8 cellular contexts compared by ENCODE assay signal in genomic region chr14:55333785-55334485, GRCh38.
DNase-seq lines count a peak whose midpoint lies in the region; ATAC-seq lines count a peak whose summit lies in the region.

No MANE protein-coding gene starts in this region.

- H3K4me3 Mint-ChIP-seq in activated T-helper 2 cell treated with anti-CD3 and anti-CD28 coated beads, Interferon-gamma antibody, Interleukin-2, Interleukin-4, amounts not matched to agents 10 μg/mL and 5 μg/mL and 100 μg/mL, durations not matched to agents 14 hours and 24 hours and 36 hours (ENCODE audit: low read depth), result peak overlapping the region; percentile 60
- peak overlapping the region; percentile 10 to 89 (median 84) for H3K4me3 Mint-ChIP-seq in naive thymus-derived CD4-positive, alpha-beta T cell

- peak overlapping the region; percentile 87 for H3K27ac Mint-ChIP-seq in activated T-helper 2 cell treated with anti-CD3 and anti-CD28 coated beads, Interferon-gamma antibody, Interleukin-2, Interleukin-4, amounts not matched to agents 10 μg/mL and 5 μg/mL and 100 μg/mL, durations not matched to agents 14 hours and 24 hours and 36 hours
- peak overlapping the region; percentile 77 to 92 (median 85) for H3K27ac Mint-ChIP-seq in naive thymus-derived CD4-positive, alpha-beta T cell

- H3K9me3 ChIP-seq in naive thymus-derived CD4-positive, alpha-beta T cell (ENCODE audit: control insufficient read depth in 2 of 3, low read length in 3 of 3), result no peaks in the 10 kb centered on the region

- peak overlapping the region; percentile 69 for H3K27ac ChIP-seq in naive thymus-derived CD4-positive, alpha-beta T cell (ENCODE audit: low read depth, low read length)

- no peaks in the 10 kb centered on the region for H3K27me3 Mint-ChIP-seq in activated T-helper 2 cell treated with anti-CD3 and anti-CD28 coated beads, Interferon-gamma antibody, Interleukin-2, Interleukin-4, amounts not matched to agents 10 μg/mL and 5 μg/mL and 100 μg/mL, durations not matched to agents 14 hours and 24 hours and 36 hours (ENCODE audit: low read depth)
- no peaks in the 10 kb centered on the region for H3K27me3 Mint-ChIP-seq in naive thymus-derived CD4-positive, alpha-beta T cell

- H3K36me3 Mint-ChIP-seq in activated T-helper 2 cell treated with anti-CD3 and anti-CD28 coated beads, Interferon-gamma antibody, Interleukin-2, Interleukin-4, amounts not matched to agents 10 μg/mL and 5 μg/mL and 100 μg/mL, durations not matched to agents 14 hours and 24 hours and 36 hours (ENCODE audit: low read depth), result peaks cover 10% of the 10 kb centered on the region
- H3K36me3 Mint-ChIP-seq in naive thymus-derived CD4-positive, alpha-beta T cell, result peaks cover 0 to 10% (median 0%) of the 10 kb centered on the region in 5 donors

- peak overlapping the region; percentile 19 for H3K4me3 ChIP-seq in naive thymus-derived CD4-positive, alpha-beta T cell (ENCODE audit: low read length)

- no peaks in the 10 kb centered on the region for H3K27me3 ChIP-seq in naive thymus-derived CD4-positive, alpha-beta T cell (ENCODE audit: control insufficient read depth in 2 of 2, insufficient read depth in 2 of 2, low read length in 2 of 2)

- intact Hi-C loops in activated T-helper 2 cell treated with anti-CD3 and anti-CD28 coated beads, Interferon-gamma antibody, Interleukin-2, Interleukin-4, amounts not matched to agents 10 μg/mL and 5 μg/mL and 100 μg/mL, durations not matched to agents 14 hours and 24 hours and 36 hours (cut with micrococcal nuclease), result loop anchor here (5.0 to 10.0 kb wide), 2 partner anchors 237 to 599 kb away; no protein-coding TSS in a partner anchor
- intact Hi-C loops in naive thymus-derived CD4-positive, alpha-beta T cell (cut with micrococcal nuclease), result loop anchor here in 1 of 2 donors (1.0 to 2.0 kb wide), 2 partner anchors 20 to 63 kb away; partner anchors contain the start of gene FBXO34

- no peaks in the 10 kb centered on the region for H3K9me3 Mint-ChIP-seq in activated T-helper 2 cell treated with anti-CD3 and anti-CD28 coated beads, Interferon-gamma antibody, Interleukin-2, Interleukin-4, amounts not matched to agents 10 μg/mL and 5 μg/mL and 100 μg/mL, durations not matched to agents 14 hours and 24 hours and 36 hours
- no peaks in the 10 kb centered on the region for H3K9me3 Mint-ChIP-seq in naive thymus-derived CD4-positive, alpha-beta T cell

- no peak for DNase-seq in activated T-helper 2 cell treated with anti-CD3 and anti-CD28 coated beads, Interferon-gamma antibody, Interleukin-2, Interleukin-4, amounts not matched to agents 10 μg/mL and 5 μg/mL and 100 μg/mL, durations not matched to agents 14 hours and 24 hours and 36 hours (ENCODE audit: low spot score)
- no peak for DNase-seq in naive thymus-derived CD4-positive, alpha-beta T cell
- no peak for DNase-seq in NCI-H1930 (lab: John Stamatoyannopoulos, UW)
- no peak for DNase-seq in SHP77 treated with DMSO at 0.1 percent for 48 hours (lab: John Stamatoyannopoulos, UW)
- no peak for DNase-seq in effector CD4-positive, alpha-beta T cell

- H3K4me1 ChIP-seq in naive thymus-derived CD4-positive, alpha-beta T cell (ENCODE audit: control insufficient read depth in 2 of 2, insufficient read depth in 2 of 2, low read length in 2 of 2), result peaks cover 46 to 56% of the 10 kb centered on the region in 2 donors

- H3K36me3 ChIP-seq in naive thymus-derived CD4-positive, alpha-beta T cell (ENCODE audit: control insufficient read depth in 2 of 3, insufficient read depth in 3 of 3, low read length in 3 of 3), result no peaks in the 10 kb centered on the region

- ATAC-seq in GM18519 (IDR thresholded peaks at IDR 0.05; ENCODE audit: low FRiP score, unreplicated experiment) (peak; percentile 40), HG02852 (IDR thresholded peaks at IDR 0.05; ENCODE audit: unreplicated experiment) (peak; percentile 68), HG03139 (IDR thresholded peaks at IDR 0.05; ENCODE audit: unreplicated experiment) (no peak)
- ATAC-seq in naive thymus-derived CD4-positive, alpha-beta T cell, result peak; percentile 13

- CTCF ChIA-PET in naive thymus-derived CD4-positive, alpha-beta T cell (lab: Charles Lee), result interaction anchor here (0.6 to 2.2 kb wide), 4 partner anchors 20 to 63 kb away, joined by 3 to 14 read pairs (median 4); no protein-coding TSS in a partner anchor

- peaks cover 71% of the 10 kb centered on the region for H3K4me1 Mint-ChIP-seq in activated T-helper 2 cell treated with anti-CD3 and anti-CD28 coated beads, Interferon-gamma antibody, Interleukin-2, Interleukin-4, amounts not matched to agents 10 μg/mL and 5 μg/mL and 100 μg/mL, durations not matched to agents 14 hours and 24 hours and 36 hours (ENCODE audit: low read depth)
- H3K4me1 Mint-ChIP-seq in naive thymus-derived CD4-positive, alpha-beta T cell, result peaks cover 49 to 94% (median 81%) of the 10 kb centered on the region in 7 donors

- POLR2A ChIA-PET in naive thymus-derived CD4-positive, alpha-beta T cell (lab: Charles Lee), result interaction anchor here (0.6 to 1.3 kb wide), 6 partner anchors 8 to 63 kb away, joined by 3 to 5 read pairs (median 3); partner anchors contain the start of gene FBXO34
